ENCODE assay signal across 26 cellular contexts in the genomic region with DNA sequence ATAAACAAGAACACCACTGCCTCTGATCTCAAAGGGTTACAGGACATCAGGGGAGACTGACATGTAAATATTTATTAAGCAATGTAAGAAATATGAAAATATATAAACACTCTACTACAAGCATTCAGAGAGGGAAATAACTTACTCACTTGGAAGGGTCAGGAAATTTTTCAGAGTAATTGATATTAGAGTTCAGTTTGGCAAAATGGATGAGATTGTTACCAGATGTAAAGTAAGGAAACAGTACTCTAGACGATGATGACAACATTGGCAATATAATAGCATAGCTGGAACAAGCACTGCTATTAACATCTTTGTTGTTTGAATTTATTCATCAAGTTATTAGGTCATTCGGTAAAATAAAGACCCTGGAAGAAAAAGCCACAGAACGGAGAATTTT. TPM values are rescaled to one million over a fixed set of nuclear protein-coding genes. Genes with fewer than 3 reads are reported as not detected.
A peak's percentile ranks its signal among the peaks of the same experiment; 100 is the strongest.
DNase-seq lines count a peak whose midpoint lies in the region; ATAC-seq and TF ChIP-seq lines count a peak whose summit lies in the region.
"Had no signal": no experiment of that assay in that cellular context is flagged by ENCODE, and none has a peak within 500 bp of the region (broad histone marks: within the 10 kb centered on the region; RNA-seq: fewer than 3 reads in every experiment).

No MANE protein-coding gene starts in this region.

- H3K27ac Mint-ChIP-seq in nephron: peak overlapping the region; percentile 91 to 96 (median 94)
- H3K27ac Mint-ChIP-seq: activated CD4-positive, alpha-beta memory T cell treated with anti-CD3 and anti-CD28 coated beads for 36 hours; H9; natural killer cell treated with Interleukin-12 subunit alpha and Interleukin-12 subunit beta and Interleukin-15 and Interleukin-18, amount 100 ng/mL, for 72 hours; T-helper 17 cell had no signal

- H3K27ac ChIP-seq in esophagus squamous epithelium (peak overlapping the region in 3 of 4 donors; percentile 1 to 74 (median 71)), upper lobe of left lung (peak overlapping the region in 3 of 4 donors; percentile 12 to 67 (median 18)), body of pancreas (no peak overlapping the region)
- H3K27ac ChIP-seq: C4-2B, thoracic aorta had no signal

- no peak for TF ChIP-seq EP300 in upper lobe of left lung (IDR thresholded peaks at IDR 0.05)

- no peaks in the 10 kb centered on the region for H3K9me3 Mint-ChIP-seq in nephron
- H3K9me3 Mint-ChIP-seq: activated CD4-positive, alpha-beta memory T cell treated with anti-CD3 and anti-CD28 coated beads for 36 hours; H9; natural killer cell treated with Interleukin-12 subunit alpha and Interleukin-12 subunit beta and Interleukin-15 and Interleukin-18, amount 100 ng/mL, for 72 hours had no signal

- H3K4me3 Mint-ChIP-seq in nephron: no peak overlapping the region
- H3K4me3 Mint-ChIP-seq: activated CD4-positive, alpha-beta memory T cell treated with anti-CD3 and anti-CD28 coated beads for 36 hours; H9; natural killer cell treated with Interleukin-12 subunit alpha and Interleukin-12 subunit beta and Interleukin-15 and Interleukin-18, amount 100 ng/mL, for 72 hours; T-helper 17 cell had no signal

- TF ChIP-seq POLR2A in esophagus squamous epithelium (IDR thresholded peaks at IDR 0.05): no peak
- no peak for TF ChIP-seq POLR2A in upper lobe of left lung (IDR thresholded peaks at IDR 0.05)
- no peak for TF ChIP-seq POLR2A in body of pancreas (IDR thresholded peaks at IDR 0.05)

- peaks cover 65% of the 10 kb centered on the region for H3K4me1 Mint-ChIP-seq in nephron

- 59 to 62% methylated on average over 3 of the region's 3 CpGs for WGBS in esophagus squamous epithelium, 2 donors
- 63 to 69% methylated on average over 3 of the region's 3 CpGs for WGBS in upper lobe of left lung, 2 donors
- WGBS in body of pancreas, 2 donors: 64 to 67% methylated on average over 3 of the region's 3 CpGs

- intact Hi-C loops in esophagus squamous epithelium (cut with DNase I): no loop called here
- intact Hi-C loops in body of pancreas (cut with DNase I): no loop called here

- H3K4me1 ChIP-seq in esophagus squamous epithelium: peaks cover 0 to 56% (median 21%) of the 10 kb centered on the region in 3 donors
- peaks cover 32 to 50% (median 42%) of the 10 kb centered on the region in 4 donors for H3K4me1 ChIP-seq in upper lobe of left lung
- peaks cover 12% of the 10 kb centered on the region for H3K4me1 ChIP-seq in body of pancreas

- H3K4me3 ChIP-seq in esophagus squamous epithelium (no peak overlapping the region), fibroblast of the aortic adventitia (ENCODE audit: low read depth, low read length) (no peak overlapping the region), upper lobe of left lung (no peak overlapping the region), body of pancreas (no peak overlapping the region)
- H3K4me3 ChIP-seq: spleen, thoracic aorta had no signal

- no peaks in the 10 kb centered on the region for H3K27me3 Mint-ChIP-seq in nephron (ENCODE audit: low read depth)

- DNase-seq in esophagus squamous epithelium (lab: John Stamatoyannopoulos, UW) (no peak), fibroblast of the aortic adventitia (ENCODE audit: low read depth) (peak; percentile 40), upper lobe of left lung (no peak), body of pancreas (no peak), NCI-H446 (lab: John Stamatoyannopoulos, UW) (no peak), T-helper 9 cell (no peak)
- DNase-seq: activated CD4-positive, alpha-beta memory T cell treated with anti-CD3 and anti-CD28 coated beads for 36 hours; activated CD4-positive, CD25-positive, alpha-beta regulatory T cell treated with anti-CD3 and anti-CD28 coated beads, Interleukin-2, amount 50 U/mL, for 72 hours; activated CD8-positive, alpha-beta memory T cell treated with anti-CD3 and anti-CD28 coated beads, Interleukin-2, amount 50 U/mL, for 4 hours; activated naive CD4-positive, alpha-beta T cell; DMS79; H9; Kasumi-1; NCI-H1436; NCI-H2227 treated with DMSO at 0.1 percent for 48 hours; NCI-H526 treated with DMSO at 0.1 percent for 48 hours; NK-92 treated with Interleukin-12 subunit alpha and Interleukin-12 subunit beta, amount 100 ng/mL, for 24 hours; spleen; stimulated activated CD4-positive, alpha-beta T cell treated with anti-CD3 and anti-CD28 coated beads, Interleukin-2, amount 100 ng/mL, for 24 hours; stimulated activated naive CD8-positive, alpha-beta T cell treated with anti-CD3 and anti-CD28 coated beads, Interleukin-15, Interleukin-2, amounts not matched to agents 100 U/mL and 50 U/mL, for 24 hours; T-helper 17 cell had no signal

- TF ChIP-seq CTCF in esophagus squamous epithelium (IDR thresholded peaks at IDR 0.05): no peak
- no peak for TF ChIP-seq CTCF in fibroblast of the aortic adventitia (IDR thresholded peaks at IDR 0.05; ENCODE audit: insufficient read depth, low read length)
- TF ChIP-seq CTCF in nephron (IDR thresholded peaks at IDR 0.05; ENCODE audit: unreplicated experiment in 3 of 3): no peak
- TF ChIP-seq CTCF in upper lobe of left lung (IDR thresholded peaks at IDR 0.05): no peak
- no peak for TF ChIP-seq CTCF in body of pancreas (IDR thresholded peaks at IDR 0.05)

- peak in 1 of 2 donors; percentile 53 for ATAC-seq in upper lobe of left lung (ENCODE audit: low FRiP score in 2 of 2)
- no peak for ATAC-seq in body of pancreas
- ATAC-seq: esophagus mucosa; natural killer cell treated with Interleukin-12 subunit alpha and Interleukin-12 subunit beta and Interleukin-15 and Interleukin-18, amount 100 ng/mL, for 72 hours; stimulated activated naive CD8-positive, alpha-beta T cell treated with anti-CD3 and anti-CD28 coated beads, Interleukin-15, Interleukin-2, amounts not matched to agents 100 U/mL and 50 U/mL, for 24 hours; T-helper 17 cell had no signal

- no peaks in the 10 kb centered on the region for H3K36me3 Mint-ChIP-seq in nephron (ENCODE audit: low read depth)
- H3K36me3 Mint-ChIP-seq: activated CD4-positive, alpha-beta memory T cell treated with anti-CD3 and anti-CD28 coated beads for 36 hours; natural killer cell treated with Interleukin-12 subunit alpha and Interleukin-12 subunit beta and Interleukin-15 and Interleukin-18, amount 100 ng/mL, for 72 hours had no signal

- H3K27me3 ChIP-seq in esophagus squamous epithelium (no peaks in the 10 kb centered on the region), upper lobe of left lung (no peaks in the 10 kb centered on the region), body of pancreas (no peaks in the 10 kb centered on the region)
- H3K27me3 ChIP-seq: spleen had no signal

- H3K9me3 ChIP-seq in esophagus squamous epithelium (no peaks in the 10 kb centered on the region), upper lobe of left lung (no peaks in the 10 kb centered on the region), body of pancreas (no peaks in the 10 kb centered on the region)
- H3K9me3 ChIP-seq: spleen, thoracic aorta had no signal

- no peaks in the 10 kb centered on the region for H3K36me3 ChIP-seq in esophagus squamous epithelium
- no peaks in the 10 kb centered on the region for H3K36me3 ChIP-seq in upper lobe of left lung
- H3K36me3 ChIP-seq in body of pancreas (replicated peaks in 1 of 2; ENCODE audit: insufficient read depth in 1 of 2, low read depth in 2 of 2): no peaks in the 10 kb centered on the region
- H3K36me3 ChIP-seq: spleen, thoracic aorta had no signal

RNA-seq across cellular contexts. Expression of gene GNA14, which starts 49.2 kb away (rescaled TPM):
- 1 to 10 TPM in 3 of 4 donors, under 1 TPM in 1; 0.35 to 4.0 (median 2.2) TPM for total RNA-seq in esophagus squamous epithelium
- total RNA-seq in fibroblast of the aortic adventitia (ENCODE audit: low replicate concordance): 1.5 and 6.1 TPM in 2 replicates
- 10 to 100 TPM in 5 of 6 donors, 1 to 10 TPM in 1; 6.0 to 28.3 (median 14.9) TPM for total RNA-seq in upper lobe of left lung
- total RNA-seq in body of pancreas: 1 to 10 TPM; 1.6 to 5.3 TPM
- total RNA-seq: activated CD4-positive, alpha-beta memory T cell treated with anti-CD3 and anti-CD28 coated beads for 36 hours; T-helper 17 cell had no signal

Comparison
In these comparisons a context has a peak if more than half of its experiments do, and no peak if none do; other contexts are left out.
1. H3K27ac ChIP-seq: peak in esophagus squamous epithelium (3 of 4) and upper lobe of left lung (3 of 4); none in body of pancreas (0 of 4).